10 cellular contexts compared by ENCODE assay signal in the genomic region with DNA sequence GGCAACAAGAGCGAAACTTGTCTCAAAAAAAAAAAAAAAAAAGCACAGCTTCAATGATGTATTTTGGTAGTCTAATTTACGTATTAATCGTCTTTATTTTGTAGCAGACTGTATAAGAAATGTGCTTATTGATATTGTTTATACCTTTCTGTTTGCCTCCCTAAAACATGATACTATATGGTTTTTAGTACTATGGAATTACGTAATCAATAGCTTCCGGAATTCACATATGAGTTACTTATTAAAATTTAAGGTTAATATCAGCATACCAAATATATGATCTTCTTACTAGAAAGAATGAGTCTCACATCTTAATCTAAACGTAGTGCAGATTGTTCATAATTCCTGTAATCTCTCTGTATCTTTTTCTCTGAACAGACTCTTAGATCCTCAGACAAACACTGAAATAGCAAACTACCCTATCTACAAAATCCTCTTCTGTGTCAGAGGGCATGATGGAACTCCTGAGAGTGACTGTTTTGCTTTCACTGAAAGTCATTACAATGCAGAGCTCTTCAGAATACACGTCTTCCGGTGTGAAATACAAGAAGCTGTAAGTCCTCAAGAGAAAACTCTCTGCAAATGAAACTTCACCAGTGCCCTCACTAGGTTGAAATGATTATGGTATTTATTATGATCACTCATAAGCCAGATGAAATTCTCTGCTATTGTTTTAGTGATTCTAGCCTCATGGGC. TPM values are rescaled to one million over a fixed set of nuclear protein-coding genes. Genes with fewer than 3 reads are reported as not detected.
DNase-seq lines count a peak whose midpoint lies in the region; ATAC-seq and TF ChIP-seq lines count a peak whose summit lies in the region.
"Had no signal": no experiment of that assay in that cellular context is flagged by ENCODE, and none has a peak within 500 bp of the region (broad histone marks: within the 10 kb centered on the region; RNA-seq: fewer than 3 reads in every experiment).

No MANE protein-coding gene starts in this region.

- peak; percentile 53 for DNase-seq in GM10248 (ENCODE audit: extremely low spot score)
- DNase-seq in activated T-helper 1 cell treated with anti-CD3 and anti-CD28 coated beads, Interleukin-12 subunit alpha, Interleukin-12 subunit beta, Interleukin-2, Interleukin-4 antibody, amounts not matched to agents 30 ng/mL and 10 ng/mL and 1 ng/mL, durations not matched to agents 14 hours and 24 hours and 36 hours (ENCODE audit: low spot score): no peak
- DNase-seq in NCI-H2227 (lab: John Stamatoyannopoulos, UW; ENCODE audit: unreplicated experiment): no peak
- no peak for DNase-seq in dorsolateral prefrontal cortex
- no peak for DNase-seq in HEK293T (ENCODE audit: extremely low spot score)
- DNase-seq in osteoblast (ENCODE audit: insufficient read length, low spot score, missing footprints): no peak
- DNase-seq: COR-L47 had no signal

- POLR2A ChIA-PET in GM10248 (lab: Yijun Ruan, JAX) (no interaction called here), HEK293T (lab: Yijun Ruan, JAX) (interaction anchor here (0.9 kb wide), 1 partner anchor 58 kb away, joined by 4 read pairs; a partner anchor contains a TSS)

- H3K36me3 Mint-ChIP-seq in activated T-helper 1 cell treated with anti-CD3 and anti-CD28 coated beads, Interleukin-12 subunit alpha, Interleukin-12 subunit beta, Interleukin-2, Interleukin-4 antibody, amounts not matched to agents 30 ng/mL and 10 ng/mL and 1 ng/mL, durations not matched to agents 14 hours and 24 hours and 36 hours (ENCODE audit: low read depth): peaks cover 12% of the 10 kb centered on the region

- H3K27ac Mint-ChIP-seq in activated T-helper 1 cell treated with anti-CD3 and anti-CD28 coated beads, Interleukin-12 subunit alpha, Interleukin-12 subunit beta, Interleukin-2, Interleukin-4 antibody, amounts not matched to agents 30 ng/mL and 10 ng/mL and 1 ng/mL, durations not matched to agents 14 hours and 24 hours and 36 hours: peak overlapping the region; percentile 42

- H3K4me1 Mint-ChIP-seq in activated T-helper 1 cell treated with anti-CD3 and anti-CD28 coated beads, Interleukin-12 subunit alpha, Interleukin-12 subunit beta, Interleukin-2, Interleukin-4 antibody, amounts not matched to agents 30 ng/mL and 10 ng/mL and 1 ng/mL, durations not matched to agents 14 hours and 24 hours and 36 hours (ENCODE audit: low read depth): peaks cover 5% of the 10 kb centered on the region

- CTCF ChIA-PET in GM10248 (lab: Yijun Ruan, JAX): interaction anchor here (0.9 kb wide), 1 partner anchor 109 kb away, joined by 3 read pairs; no protein-coding TSS in a partner anchor
- CTCF ChIA-PET in HEK293T (lab: Yijun Ruan, JAX): no interaction called here

- H3K27ac ChIP-seq in dorsolateral prefrontal cortex (peak overlapping the region in 11 of 59 donors; percentile 4 to 53 (median 20)), osteoblast (ENCODE audit: low read depth, low read length) (no peak overlapping the region)

- H2AFZ ChIP-seq in osteoblast (ENCODE audit: low read length): no peak overlapping the region

- no peak overlapping the region for H3K4me2 ChIP-seq in osteoblast (ENCODE audit: insufficient read depth, low read length)

- H3K4me3 Mint-ChIP-seq in activated T-helper 1 cell treated with anti-CD3 and anti-CD28 coated beads, Interleukin-12 subunit alpha, Interleukin-12 subunit beta, Interleukin-2, Interleukin-4 antibody, amounts not matched to agents 30 ng/mL and 10 ng/mL and 1 ng/mL, durations not matched to agents 14 hours and 24 hours and 36 hours: no peak overlapping the region

- no peaks in the 10 kb centered on the region for H3K9me3 Mint-ChIP-seq in activated T-helper 1 cell treated with anti-CD3 and anti-CD28 coated beads, Interleukin-12 subunit alpha, Interleukin-12 subunit beta, Interleukin-2, Interleukin-4 antibody, amounts not matched to agents 30 ng/mL and 10 ng/mL and 1 ng/mL, durations not matched to agents 14 hours and 24 hours and 36 hours

- intact Hi-C loops in activated T-helper 1 cell treated with anti-CD3 and anti-CD28 coated beads, Interleukin-12 subunit alpha, Interleukin-12 subunit beta, Interleukin-2, Interleukin-4 antibody, amounts not matched to agents 30 ng/mL and 10 ng/mL and 1 ng/mL, durations not matched to agents 14 hours and 24 hours and 36 hours (cut with micrococcal nuclease): no loop called here
- intact Hi-C loops in dorsolateral prefrontal cortex (cut with DNase I): no loop called here

- H3K27me3 ChIP-seq in dorsolateral prefrontal cortex (no peaks in the 10 kb centered on the region), osteoblast (ENCODE audit: insufficient read depth, low read length) (no peaks in the 10 kb centered on the region)

- ATAC-seq in GM19324 (IDR thresholded peaks at IDR 0.05; ENCODE audit: low FRiP score, unreplicated experiment): peak; percentile 69
- peak; percentile 68 for ATAC-seq in HG03025 (IDR thresholded peaks at IDR 0.05; ENCODE audit: low FRiP score, unreplicated experiment)

- TF ChIP-seq CTCF in GM10248 (IDR thresholded peaks at IDR 0.05; ENCODE audit: control extremely low read depth, extremely low read depth, low read depth, missing control alignments) (peak; percentile 5), dorsolateral prefrontal cortex (IDR thresholded peaks at IDR 0.05 in 54 of 56, conservative IDR thresholded peaks at IDR 0.05 in 2 of 56; ENCODE audit: low read depth in 1 of 56, partially characterized antibody in 56 of 56) (no peak), osteoblast (IDR thresholded peaks at IDR 0.05; ENCODE audit: extremely low read depth, low read depth, low read length) (no peak)

- H4K20me1 ChIP-seq in osteoblast (ENCODE audit: insufficient read depth, low read length): no peaks in the 10 kb centered on the region

- no peaks in the 10 kb centered on the region for H3K27me3 Mint-ChIP-seq in activated T-helper 1 cell treated with anti-CD3 and anti-CD28 coated beads, Interleukin-12 subunit alpha, Interleukin-12 subunit beta, Interleukin-2, Interleukin-4 antibody, amounts not matched to agents 30 ng/mL and 10 ng/mL and 1 ng/mL, durations not matched to agents 14 hours and 24 hours and 36 hours (ENCODE audit: insufficient read depth)

- H3K36me3 ChIP-seq in osteoblast (ENCODE audit: insufficient read depth, low read length): peaks cover 22% of the 10 kb centered on the region

- H3K9me3 ChIP-seq in osteoblast (ENCODE audit: low read depth, low read length): no peaks in the 10 kb centered on the region

- H3K4me3 ChIP-seq in dorsolateral prefrontal cortex: no peak overlapping the region
- H3K4me3 ChIP-seq in osteoblast (ENCODE audit: insufficient read depth, low read length): no peak overlapping the region
- H3K4me3 ChIP-seq: lung had no signal

- no peaks in the 10 kb centered on the region for H3K4me1 ChIP-seq in osteoblast (ENCODE audit: insufficient read depth, low read length)

- H3K79me2 ChIP-seq in osteoblast (ENCODE audit: insufficient read depth, low read length): no peaks in the 10 kb centered on the region

TF ChIP-seq in HEK293T, 16 proteins besides CTCF, POLR2A, EP300 and RAD21:
- no peak for TF ChIP-seq BHLHE40 (IDR thresholded peaks at IDR 0.05; ENCODE audit: borderline replicate concordance)
- no peak for TF ChIP-seq FOXA1 (IDR thresholded peaks at IDR 0.05)
- no peak for TF ChIP-seq NFRKB (IDR thresholded peaks at IDR 0.05)
- TF ChIP-seq FOXK2 (IDR thresholded peaks at IDR 0.05): no peak

RNA-seq across cellular contexts. Expression of a gene that starts 44.4 kb away (rescaled TPM):
- 0.54 and 0.88 TPM in 2 replicates for total RNA-seq in activated T-helper 1 cell treated with anti-CD3 and anti-CD28 coated beads, Interleukin-12 subunit alpha, Interleukin-12 subunit beta, Interleukin-2, Interleukin-4 antibody, amounts not matched to agents 30 ng/mL and 10 ng/mL and 1 ng/mL, durations not matched to agents 14 hours and 24 hours and 36 hours
- total RNA-seq in dorsolateral prefrontal cortex: 10 to 100 TPM in 69 of 120 experiments, 1 to 10 TPM in 50, not detected in 1; 1.7 to 28.5 (median 11.2) TPM
- 1.4 and 2.7 TPM in 2 replicates for total RNA-seq in osteoblast

RNA-seq across cellular contexts. Expression of a gene that starts 48.2 kb away (rescaled TPM):
- total RNA-seq in activated T-helper 1 cell treated with anti-CD3 and anti-CD28 coated beads, Interleukin-12 subunit alpha, Interleukin-12 subunit beta, Interleukin-2, Interleukin-4 antibody, amounts not matched to agents 30 ng/mL and 10 ng/mL and 1 ng/mL, durations not matched to agents 14 hours and 24 hours and 36 hours: 26.6 and 30.2 TPM in 2 replicates
- total RNA-seq in dorsolateral prefrontal cortex (100 to 1,000 TPM; 110 to 188 (median 152) TPM), osteoblast (49.2 and 56.9 TPM in 2 replicates)

RNA-seq across cellular contexts. Expression of a gene that starts 57.8 kb away (rescaled TPM):
- total RNA-seq in activated T-helper 1 cell treated with anti-CD3 and anti-CD28 coated beads, Interleukin-12 subunit alpha, Interleukin-12 subunit beta, Interleukin-2, Interleukin-4 antibody, amounts not matched to agents 30 ng/mL and 10 ng/mL and 1 ng/mL, durations not matched to agents 14 hours and 24 hours and 36 hours: 8.3 and 9.9 TPM in 2 replicates
- total RNA-seq in dorsolateral prefrontal cortex (10 to 100 TPM in 49 of 120 experiments, 1 to 10 TPM in 71; 6.7 to 15.0 (median 9.6) TPM), osteoblast (5.0 and 5.4 TPM in 2 replicates)
